ENCODE assay signal across 8 cellular contexts in the genomic region with DNA sequence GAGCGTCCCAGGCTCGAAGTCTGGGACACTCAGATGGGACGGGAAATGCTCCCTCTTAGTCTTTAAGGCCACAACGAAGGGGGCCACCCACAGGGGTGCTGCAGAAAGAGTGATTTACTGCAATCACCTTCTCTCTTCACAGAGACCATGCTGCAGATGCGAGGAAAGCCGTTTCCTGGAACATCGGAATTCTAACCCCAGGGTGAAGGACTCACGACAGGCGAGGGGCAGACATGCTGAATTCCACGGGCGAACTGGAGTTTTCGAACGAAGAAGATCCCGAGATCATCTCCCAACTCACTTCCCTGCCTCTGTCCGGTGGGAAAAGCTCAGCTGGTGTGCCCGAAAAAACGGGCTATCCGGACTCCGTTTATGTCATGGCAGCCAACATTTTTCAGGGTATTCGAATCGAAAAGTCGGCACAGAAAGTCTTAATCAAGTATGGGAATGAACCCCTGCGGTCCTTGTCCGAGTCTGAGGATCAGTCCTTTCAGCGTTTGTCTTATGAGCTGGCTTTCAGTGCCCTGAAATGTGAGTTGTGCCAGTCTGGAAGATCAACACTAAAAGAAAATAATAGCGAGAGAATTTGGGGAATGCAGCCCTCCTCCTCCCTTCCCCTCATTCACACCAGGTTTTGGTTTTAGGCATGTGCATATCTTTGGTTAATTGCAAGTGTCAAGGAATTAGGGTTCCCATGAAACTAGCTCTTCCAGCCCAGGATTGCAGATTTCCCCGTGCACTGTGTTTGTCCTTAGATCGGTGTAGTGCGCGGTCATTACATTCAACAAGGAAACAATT. TPM values are rescaled to one million over a fixed set of nuclear protein-coding genes. Genes with fewer than 3 reads are reported as not detected.
DNase-seq lines count a peak whose midpoint lies in the region; ATAC-seq, FAIRE-seq and TF ChIP-seq lines count a peak whose summit lies in the region.

No MANE protein-coding gene starts in this region.

- H3K4me3 ChIP-seq in keratinocyte (ENCODE audit: control insufficient read depth in 2 of 3, extremely low read depth in 1 of 3, insufficient read depth in 2 of 3, low read depth in 1 of 3, low read length in 3 of 3) (peak overlapping the region; percentile 26 to 71 (median 38)), stomach smooth muscle (ENCODE audit: low read length in 2 of 2) (peak overlapping the region; percentile 70 to 84), HAP-1 (no peak overlapping the region)

- FAIRE-seq in keratinocyte (lab: Jason Lieb, UNC), result peak; percentile 9

- peaks cover 4% of the 10 kb centered on the region for H3K9me3 Mint-ChIP-seq in activated naive CD8-positive, alpha-beta T cell treated with anti-CD3 and anti-CD28 coated beads, Interleukin-2, amount 10 ng/mL, durations not matched to agents 7 days and 5 days

- no peaks in the 10 kb centered on the region for H3K9me1 ChIP-seq in keratinocyte (ENCODE audit: control insufficient read depth, extremely low read depth, insufficient read depth, low read length)

- peak; percentile 59 for DNase-seq in activated CD8-positive, alpha-beta memory T cell treated with anti-CD3 and anti-CD28 coated beads for 24 hours
- DNase-seq in activated CD8-positive, alpha-beta memory T cell treated with anti-CD3 and anti-CD28 coated beads, Interleukin-2, amount 50 U/mL, for 48 hours, result no peak
- DNase-seq in activated naive CD8-positive, alpha-beta T cell treated with anti-CD3 and anti-CD28 coated beads, Interleukin-2, amount 10 ng/mL, durations not matched to agents 7 days and 5 days, result no peak
- DNase-seq in keratinocyte (ENCODE audit: low read depth, low spot score), result no peak
- DNase-seq in HAP-1 (ENCODE audit: low spot score in 2 of 2), result no peak
- DNase-seq in COR-L47 (lab: John Stamatoyannopoulos, UW), result no peak
- DNase-seq in epidermal melanocyte (ENCODE audit: insufficient read length, low spot score), result no peak

- H3K4me1 Mint-ChIP-seq in activated naive CD8-positive, alpha-beta T cell treated with anti-CD3 and anti-CD28 coated beads, Interleukin-2, amount 10 ng/mL, durations not matched to agents 7 days and 5 days, result peaks cover 4% of the 10 kb centered on the region

- peak overlapping the region; percentile 72 for H3K4me3 Mint-ChIP-seq in activated naive CD8-positive, alpha-beta T cell treated with anti-CD3 and anti-CD28 coated beads, Interleukin-2, amount 10 ng/mL, durations not matched to agents 7 days and 5 days

- peak; percentile 19 for ATAC-seq in activated naive CD8-positive, alpha-beta T cell treated with anti-CD3 and anti-CD28 coated beads, Interleukin-2, amount 10 ng/mL, durations not matched to agents 7 days and 5 days (ENCODE audit: low read depth)

- H3K27me3 Mint-ChIP-seq in activated naive CD8-positive, alpha-beta T cell treated with anti-CD3 and anti-CD28 coated beads, Interleukin-2, amount 10 ng/mL, durations not matched to agents 7 days and 5 days, result peaks cover 47% of the 10 kb centered on the region

- peaks cover 7% of the 10 kb centered on the region for H3K36me3 Mint-ChIP-seq in activated naive CD8-positive, alpha-beta T cell treated with anti-CD3 and anti-CD28 coated beads, Interleukin-2, amount 10 ng/mL, durations not matched to agents 7 days and 5 days

- H3K79me2 ChIP-seq in keratinocyte (ENCODE audit: control insufficient read depth, insufficient read depth, low read length), result no peaks in the 10 kb centered on the region

- H3K4me2 ChIP-seq in keratinocyte (ENCODE audit: control insufficient read depth, extremely low read depth, insufficient read depth, low read depth, low read length), result peak overlapping the region; percentile 98

- dilution Hi-C loops in keratinocyte (cut with MboI; ENCODE audit: extremely low pct_ligation_motif_present, low sequenced_read_pairs), result no loop called here

- in situ Hi-C loops in HAP-1 (cut with MboI; ENCODE audit: low sequenced_read_pairs), result no loop called here

- peak overlapping the region; percentile 33 for H3K9ac ChIP-seq in keratinocyte (ENCODE audit: control insufficient read depth, extremely low read depth, insufficient read depth, low read length)
- peak overlapping the region; percentile 26 to 78 for H3K9ac ChIP-seq in stomach smooth muscle (ENCODE audit: low read length in 2 of 2)

- peak overlapping the region; percentile 30 for H3K27ac Mint-ChIP-seq in activated naive CD8-positive, alpha-beta T cell treated with anti-CD3 and anti-CD28 coated beads, Interleukin-2, amount 10 ng/mL, durations not matched to agents 7 days and 5 days

- H3K4me1 ChIP-seq in keratinocyte (ENCODE audit: control insufficient read depth, extremely low read depth, insufficient read depth, low read length), result peaks cover 6% of the 10 kb centered on the region
- H3K4me1 ChIP-seq in stomach smooth muscle (ENCODE audit: control insufficient read depth, insufficient read depth, low read length), result peaks cover 11% of the 10 kb centered on the region
- no peaks in the 10 kb centered on the region; the same call in 1 of the 2 replicates for H3K4me1 ChIP-seq in HAP-1

- no peaks in the 10 kb centered on the region for H3K36me3 ChIP-seq in keratinocyte (ENCODE audit: control insufficient read depth in 2 of 2, extremely low read depth in 1 of 2, insufficient read depth in 2 of 2, low read length in 2 of 2)
- H3K36me3 ChIP-seq in stomach smooth muscle (ENCODE audit: control insufficient read depth in 2 of 2, insufficient read depth in 2 of 2, low read length in 2 of 2), result no peaks in the 10 kb centered on the region
- no peaks in the 10 kb centered on the region for H3K36me3 ChIP-seq in HAP-1 (replicated peaks)

- H2AFZ ChIP-seq in keratinocyte (ENCODE audit: control insufficient read depth, low read length), result peak overlapping the region; percentile 86

- H3K27ac ChIP-seq in keratinocyte (ENCODE audit: control insufficient read depth, insufficient read depth, low read length), result no peak overlapping the region
- peak overlapping the region; percentile 24 for H3K27ac ChIP-seq in stomach smooth muscle (ENCODE audit: low read length)

- TF ChIP-seq CTCF in keratinocyte (optimal IDR thresholded peaks at IDR 0.05 in 1 of 3, IDR thresholded peaks at IDR 0.05 in 1 of 3, conservative IDR thresholded peaks at IDR 0.05 in 1 of 3; ENCODE audit: extremely low read depth in 1 of 3, insufficient read depth in 2 of 3, low read length in 3 of 3), result no peak

- no peaks in the 10 kb centered on the region for H4K20me1 ChIP-seq in keratinocyte (ENCODE audit: control insufficient read depth, extremely low read depth, insufficient read depth, low read length)

- H3K27me3 ChIP-seq in keratinocyte (ENCODE audit: control insufficient read depth, extremely low read depth, insufficient read depth, low read length) (peaks cover 33% of the 10 kb centered on the region), stomach smooth muscle (ENCODE audit: control insufficient read depth in 1 of 2, insufficient read depth in 2 of 2, low read length in 2 of 2) (peaks cover 0 to 4% of the 10 kb centered on the region in 2 donors), HAP-1 (ENCODE audit: low read depth) (0 out of 2 replicates have a peak, but pooled peaks cover 3% of the 10 kb centered on the region)

- POLR2A ChIA-PET in activated naive CD8-positive, alpha-beta T cell treated with anti-CD3 and anti-CD28 coated beads, Interleukin-2, amount 10 ng/mL, durations not matched to agents 7 days and 5 days (lab: Charles Lee), result interaction anchor here (0.5 to 0.7 kb wide), 2 partner anchors 316 to 425 kb away, joined by 3 to 5 read pairs; no protein-coding TSS in a partner anchor

- H3K9me3 ChIP-seq in keratinocyte (ENCODE audit: control insufficient read depth, low read depth, low read length) (no peaks in the 10 kb centered on the region), stomach smooth muscle (ENCODE audit: control insufficient read depth in 2 of 2, low read length in 2 of 2) (no peaks in the 10 kb centered on the region), HAP-1 (no peaks in the 10 kb centered on the region)

RNA-seq across cellular contexts. Expression of a gene that starts 0.9 kb away (rescaled TPM):
- under 1 TPM; 0.25 to 0.34 TPM for total RNA-seq in activated naive CD8-positive, alpha-beta T cell treated with anti-CD3 and anti-CD28 coated beads, Interleukin-2, amount 10 ng/mL, durations not matched to agents 7 days and 5 days
- polyA plus RNA-seq in keratinocyte, result 0.03 to 0.05 TPM in 2 of 3 replicates, not detected in the other
- not detected for polyA plus RNA-seq in keratinocyte (2011; ENCODE audit: low read depth)
- not detected in 2 replicates for polyA plus RNA-seq in keratinocyte (2011; cell fraction: cytosol; rRNA removed)
- polyA plus RNA-seq in keratinocyte (2011; cell fraction: nucleus; rRNA removed), result not detected in 2 replicates
- 0.05 and 0.06 TPM in 2 replicates for polyA plus RNA-seq in keratinocyte (2012; ENCODE audit: low replicate concordance)
- polyA minus RNA-seq in keratinocyte, result not detected in 3 replicates
- polyA minus RNA-seq in keratinocyte (2011; cell fraction: cytosol; rRNA and poly(A)+ RNA removed), result not detected
- not detected in 2 replicates for polyA minus RNA-seq in keratinocyte (2011; cell fraction: nucleus; rRNA and poly(A)+ RNA removed)
